ENCODE assay signal across 17 cellular contexts in the genomic region with DNA sequence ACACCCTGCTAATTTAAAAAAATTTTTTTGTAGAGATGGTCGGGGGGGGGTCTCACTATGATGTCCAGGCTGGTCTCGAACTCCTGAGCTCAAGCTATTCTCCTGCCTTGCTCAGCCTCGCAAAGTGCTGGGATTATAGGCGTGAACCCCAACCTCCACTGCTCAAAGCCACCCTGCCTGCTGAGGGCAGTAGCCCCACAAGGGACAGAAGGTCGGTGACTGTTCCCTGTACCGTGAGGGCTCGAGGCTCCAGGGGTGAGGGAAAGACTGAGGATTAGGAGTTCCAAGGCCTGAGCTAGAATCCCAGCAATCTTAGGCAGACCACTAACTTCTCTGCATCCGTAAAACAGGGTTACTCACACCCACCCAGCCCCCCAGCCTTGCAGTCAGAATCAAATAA. TPM values are rescaled to one million over a fixed set of nuclear protein-coding genes. Genes with fewer than 3 reads are reported as not detected.
A peak's percentile ranks its signal among the peaks of the same experiment; 100 is the strongest.
DNase-seq lines count a peak whose midpoint lies in the region; ATAC-seq and TF ChIP-seq lines count a peak whose summit lies in the region.
"Had no signal": no experiment of that assay in that cellular context is flagged by ENCODE, and none has a peak within 500 bp of the region (broad histone marks: within the 10 kb centered on the region; RNA-seq: fewer than 3 reads in every experiment).

No MANE protein-coding gene starts in this region.

- no peak for TF ChIP-seq CTCF in neural crest cell (conservative IDR thresholded peaks at IDR 0.05)

- H3K9me3 ChIP-seq in naive thymus-derived CD4-positive, alpha-beta T cell (ENCODE audit: control insufficient read depth in 2 of 3, low read length in 3 of 3) = no peaks in the 10 kb centered on the region
- H3K9me3 ChIP-seq: HAP-1 had no signal

- intact Hi-C loops in left colon (cut with DNase I, micrococcal nuclease) = no loop called here
- intact Hi-C loops in naive thymus-derived CD4-positive, alpha-beta T cell (cut with micrococcal nuclease) = no loop called here

- CTCF ChIA-PET in naive thymus-derived CD4-positive, alpha-beta T cell (lab: Charles Lee) = interaction anchor here (1.1 kb wide), 1 partner anchor 8 kb away, joined by 3 read pairs; no protein-coding TSS in a partner anchor

- DNase-seq in left colon (peak in 1 of 2 donors; percentile 41), neural crest cell (ENCODE audit: low read depth, low spot score) (no peak), mesenteric fat pad (ENCODE audit: low spot score) (no peak)
- DNase-seq in naive thymus-derived CD4-positive, alpha-beta T cell = no peak
- no peak for DNase-seq in activated naive CD4-positive, alpha-beta T cell treated with anti-CD3 and anti-CD28 coated beads, Interleukin-2, amount 50 U/mL, for 16 hours
- no peak for DNase-seq in effector CD8-positive, alpha-beta T cell (lab: John Stamatoyannopoulos, UW)
- DNase-seq: Calu3, COR-L47, DMS53, DMS79 treated with DMSO at 0.1 percent for 48 hours, HFFc6 had no signal

- H3K27ac Mint-ChIP-seq in neural crest cell (ENCODE audit: unreplicated experiment) = peak overlapping the region; percentile 43
- no peak overlapping the region for H3K27ac Mint-ChIP-seq in naive thymus-derived CD4-positive, alpha-beta T cell
- H3K27ac Mint-ChIP-seq: CD4-positive, alpha-beta memory T cell; HFFc6 had no signal

- no peaks in the 10 kb centered on the region for H3K27me3 Mint-ChIP-seq in neural crest cell (ENCODE audit: low read depth)
- H3K27me3 Mint-ChIP-seq in naive thymus-derived CD4-positive, alpha-beta T cell = peaks cover 0 to 36% (median 0%) of the 10 kb centered on the region in 5 donors

- peaks cover 5 to 8% of the 10 kb centered on the region in 2 donors for H3K4me1 ChIP-seq in naive thymus-derived CD4-positive, alpha-beta T cell (ENCODE audit: control insufficient read depth in 2 of 2, insufficient read depth in 2 of 2, low read length in 2 of 2)

- H3K4me3 Mint-ChIP-seq in neural crest cell = no peak overlapping the region
- no peak overlapping the region for H3K4me3 Mint-ChIP-seq in naive thymus-derived CD4-positive, alpha-beta T cell
- H3K4me3 Mint-ChIP-seq: CD4-positive, alpha-beta memory T cell; HFFc6 had no signal

- H3K9me3 Mint-ChIP-seq in neural crest cell = no peaks in the 10 kb centered on the region
- H3K9me3 Mint-ChIP-seq in naive thymus-derived CD4-positive, alpha-beta T cell = peaks cover 0 to 1% (median 0%) of the 10 kb centered on the region in 11 donors
- H3K9me3 Mint-ChIP-seq: CD4-positive, alpha-beta memory T cell; HFFc6 had no signal

- POLR2A ChIA-PET in naive thymus-derived CD4-positive, alpha-beta T cell (lab: Charles Lee) = no interaction called here

- H3K27me3 ChIP-seq in naive thymus-derived CD4-positive, alpha-beta T cell (ENCODE audit: control insufficient read depth in 2 of 2, insufficient read depth in 2 of 2, low read length in 2 of 2) = peaks cover 0 to 6% of the 10 kb centered on the region in 2 donors

- H3K36me3 Mint-ChIP-seq in neural crest cell (ENCODE audit: low read depth) = no peaks in the 10 kb centered on the region
- no peaks in the 10 kb centered on the region for H3K36me3 Mint-ChIP-seq in naive thymus-derived CD4-positive, alpha-beta T cell
- H3K36me3 Mint-ChIP-seq: CD4-positive, alpha-beta memory T cell had no signal

- ATAC-seq in left colon = peak; percentile 89
- no peak for ATAC-seq in naive thymus-derived CD4-positive, alpha-beta T cell

- H3K27ac ChIP-seq in angular gyrus (ENCODE audit: low read depth, low read length) (peak overlapping the region; percentile 52), cingulate gyrus (ENCODE audit: low read depth, low read length) (peak overlapping the region; percentile 3)
- no peak overlapping the region for H3K27ac ChIP-seq in naive thymus-derived CD4-positive, alpha-beta T cell (ENCODE audit: low read depth, low read length)
- H3K27ac ChIP-seq: GM23248 had no signal

- H3K4me3 ChIP-seq in naive thymus-derived CD4-positive, alpha-beta T cell (ENCODE audit: low read length) = no peak overlapping the region
- H3K4me3 ChIP-seq: GM23248, HAP-1 had no signal

- H3K4me1 Mint-ChIP-seq in neural crest cell = peaks cover 63% of the 10 kb centered on the region
- H3K4me1 Mint-ChIP-seq in naive thymus-derived CD4-positive, alpha-beta T cell = peaks cover 5 to 9% (median 6%) of the 10 kb centered on the region in 7 donors

- no peaks in the 10 kb centered on the region for H3K36me3 ChIP-seq in naive thymus-derived CD4-positive, alpha-beta T cell (ENCODE audit: control insufficient read depth in 2 of 3, insufficient read depth in 3 of 3, low read length in 3 of 3)
- H3K36me3 ChIP-seq: HAP-1 had no signal

RNA-seq across cellular contexts. Expression of gene CPNE5, which starts 51.1 kb away (rescaled TPM):
- total RNA-seq in left colon (1 to 10 TPM; 3.8 to 7.8 TPM), neural crest cell (0.54 and 1.0 TPM in 2 replicates), mesenteric fat pad (2.8 TPM)
- total RNA-seq in naive thymus-derived CD4-positive, alpha-beta T cell = 1 to 10 TPM in 3 of 5 experiments, under 1 TPM in 1, not detected in 1; 0.27 to 5.1 (median 2.4) TPM
- under 1 TPM; 0.09 to 0.52 TPM for polyA plus RNA-seq in naive thymus-derived CD4-positive, alpha-beta T cell
- total RNA-seq: A172, Calu3, GM23248 had no signal
